In the genomic region with DNA sequence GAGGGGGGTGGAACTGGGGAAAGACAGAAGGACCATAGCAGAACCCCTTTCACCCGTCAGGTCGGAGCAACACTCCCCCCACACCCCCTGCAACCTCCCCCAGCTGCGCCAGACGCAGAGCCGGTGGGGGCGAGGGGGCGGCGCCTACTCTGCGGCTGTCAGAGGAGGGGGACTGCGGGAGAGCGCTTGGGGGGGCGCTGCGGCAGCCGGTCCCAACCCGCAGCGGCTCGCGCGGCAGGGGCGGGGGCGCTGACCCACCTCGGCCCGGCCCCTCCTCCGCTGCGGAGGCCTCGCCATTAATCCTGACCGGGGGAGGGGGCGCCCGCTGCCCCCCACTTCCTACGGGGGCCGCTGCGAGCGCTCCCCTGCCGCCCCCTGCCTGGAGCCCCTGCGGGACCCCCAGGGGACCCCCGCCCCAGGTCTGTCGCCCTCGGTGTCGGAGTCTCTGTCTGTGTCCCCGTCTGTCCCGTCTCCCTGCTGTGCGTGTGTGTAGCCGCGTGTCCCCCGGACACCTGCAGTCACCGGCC, we compare ENCODE assay signal across 8 cellular contexts. TPM values are rescaled to one million over a fixed set of nuclear protein-coding genes. Genes with fewer than 3 reads are reported as not detected.
A peak's percentile ranks its signal among the peaks of the same experiment; 100 is the strongest.
DNase-seq lines count a peak whose midpoint lies in the region; ATAC-seq and TF ChIP-seq lines count a peak whose summit lies in the region.

No MANE protein-coding gene starts in this region.

- no peak for TF ChIP-seq CTCF in fibroblast of lung (conservative IDR thresholded peaks at IDR 0.05 in 1 of 2, IDR thresholded peaks at IDR 0.05 in 1 of 2; ENCODE audit: low read depth in 1 of 2, low read length in 2 of 2)

- peaks cover 2% of the 10 kb centered on the region for H3K36me3 Mint-ChIP-seq in T-helper 17 cell (ENCODE audit: low read depth)

- no peaks in the 10 kb centered on the region for H3K9me3 ChIP-seq in T-helper 17 cell (ENCODE audit: control insufficient read depth, low read length, poor library complexity, severe bottlenecking)
- no peaks in the 10 kb centered on the region for H3K9me3 ChIP-seq in fibroblast of lung (ENCODE audit: control insufficient read depth, insufficient read depth, low read depth, low read length)

- peaks cover 23% of the 10 kb centered on the region for H3K79me2 ChIP-seq in fibroblast of lung (ENCODE audit: control insufficient read depth, insufficient read depth, low read length)

- H3K36me3 ChIP-seq in fibroblast of lung (ENCODE audit: control insufficient read depth, insufficient read depth, low read length), result no peaks in the 10 kb centered on the region

- H3K4me2 ChIP-seq in fibroblast of lung (ENCODE audit: extremely low read depth, insufficient read depth, low read length), result peak overlapping the region; percentile 94

- H3K27ac Mint-ChIP-seq in T-helper 17 cell, result peak overlapping the region; percentile 43

- no peak overlapping the region for H3K27ac ChIP-seq in fibroblast of lung (ENCODE audit: insufficient read depth, low read length)

- ATAC-seq in T-helper 17 cell (no peak), sciatic nerve (no peak), GM21717 (IDR thresholded peaks at IDR 0.05; ENCODE audit: unreplicated experiment) (no peak), GM19023 (IDR thresholded peaks at IDR 0.05; ENCODE audit: unreplicated experiment) (no peak), HG03571 (IDR thresholded peaks at IDR 0.05; ENCODE audit: unreplicated experiment) (no peak)

- no peaks in the 10 kb centered on the region for H3K27me3 ChIP-seq in fibroblast of lung (ENCODE audit: control insufficient read depth, insufficient read depth, low read length)

- DNase-seq in T-helper 17 cell, result peak in 1 of 3 donors; percentile 24
- DNase-seq in fibroblast of lung (ENCODE audit: low read depth in 2 of 2), result no peak
- DNase-seq in sciatic nerve (ENCODE audit: low spot score), result peak; percentile 65
- DNase-seq in stimulated activated CD4-positive, alpha-beta T cell treated with anti-CD3 and anti-CD28 coated beads, Interleukin-4, amount 100 ng/mL, for 24 hours, result no peak

- no peak overlapping the region for H2AFZ ChIP-seq in fibroblast of lung (ENCODE audit: low read length)

- H3K4me3 Mint-ChIP-seq in T-helper 17 cell, result peak overlapping the region; percentile 93

- intact Hi-C loops in sciatic nerve (cut with DNase I), result no loop called here

- peak overlapping the region; percentile 11 for H3K9ac ChIP-seq in fibroblast of lung (ENCODE audit: insufficient read depth, low read length)

- no peaks in the 10 kb centered on the region for H4K20me1 ChIP-seq in fibroblast of lung (ENCODE audit: control insufficient read depth, extremely low read depth, insufficient read depth, low read length)

- peaks cover 14% of the 10 kb centered on the region for H3K4me1 ChIP-seq in fibroblast of lung (ENCODE audit: control insufficient read depth, extremely low read depth, insufficient read depth, low read length)

- peak overlapping the region; percentile 57 for H3K4me3 ChIP-seq in GM08714 (ENCODE audit: low read length)
- peak overlapping the region; percentile 21 to 65 (median 52) for H3K4me3 ChIP-seq in fibroblast of lung (replicated peaks in 1 of 4; ENCODE audit: control extremely low read depth in 1 of 4, insufficient read depth in 1 of 4, low read depth in 3 of 4, low read length in 4 of 4)

- H3K27me3 Mint-ChIP-seq in T-helper 17 cell, result no peaks in the 10 kb centered on the region

- peaks cover 29% of the 10 kb centered on the region for H3K4me1 Mint-ChIP-seq in T-helper 17 cell

RNA-seq across cellular contexts. Expression of a gene that starts 7.9 kb away (rescaled TPM):
- total RNA-seq in T-helper 17 cell (10 to 100 TPM; 29.0 to 29.3 TPM), fibroblast of lung (34.9 and 66.4 TPM in 2 replicates), sciatic nerve (178 TPM)
- 7.9 and 16.6 TPM in 2 replicates for polyA plus RNA-seq in fibroblast of lung
- polyA plus RNA-seq in fibroblast of lung (2012), result 89.7 and 117 TPM in 2 replicates
- 101 and 159 TPM in 2 replicates for polyA minus RNA-seq in fibroblast of lung (ENCODE audit: low replicate concordance)
